Comparison of ENCODE assay signal across 9 cellular contexts in genomic region chr19:18672606-18673337, GRCh38. TPM values are rescaled to one million over a fixed set of nuclear protein-coding genes. Genes with fewer than 3 reads are reported as not detected.
DNase-seq lines count a peak whose midpoint lies in the region; ATAC-seq and TF ChIP-seq lines count a peak whose summit lies in the region.
"Had no signal": no experiment of that assay in that cellular context is flagged by ENCODE, and none has a peak within 500 bp of the region (broad histone marks: within the 10 kb centered on the region; RNA-seq: fewer than 3 reads in every experiment).

No MANE protein-coding gene starts in this region.

- H3K4me3 ChIP-seq in H7 (ENCODE audit: insufficient read depth, low read depth, low read length) (no peak overlapping the region), foreskin fibroblast (ENCODE audit: low read depth in 1 of 2, low read length in 2 of 2) (no peak overlapping the region), skeletal muscle satellite cell (ENCODE audit: low read length) (no peak overlapping the region)
- H3K4me3 ChIP-seq: SK-N-MC had no signal

- H3K4me2 ChIP-seq in skeletal muscle satellite cell (ENCODE audit: low read length) = peak overlapping the region; percentile 31

- TF ChIP-seq CTCF in VCaP (conservative IDR thresholded peaks at IDR 0.05) (0 out of 2 replicates have a peak, but pooled peaks have one; percentile 13), foreskin fibroblast (IDR thresholded peaks at IDR 0.05; ENCODE audit: low read depth, low read length) (peak; percentile 33)

- H3K4me1 ChIP-seq in skeletal muscle satellite cell (ENCODE audit: control insufficient read depth, insufficient read depth, low read length) = peaks cover 39% of the 10 kb centered on the region

- DNase-seq in H7 (peak; percentile 75), foreskin fibroblast (peak in 1 of 2 donors; percentile 60), amniotic stem cell (lab: John Stamatoyannopoulos, UW) (no peak), NCI-H2029 treated with DMSO at 0.1 percent for 48 hours (lab: John Stamatoyannopoulos, UW) (no peak), cerebellar nuclear complex (lab: John Stamatoyannopoulos, UW) (no peak)

- H3K9me3 ChIP-seq in skeletal muscle satellite cell (replicated peaks; ENCODE audit: low read length) = no peaks in the 10 kb centered on the region

- H3K27me3 ChIP-seq in H7 (ENCODE audit: control insufficient read depth, insufficient read depth, low read length) (no peaks in the 10 kb centered on the region), skeletal muscle satellite cell (ENCODE audit: control insufficient read depth, insufficient read depth, low read length) (no peaks in the 10 kb centered on the region)

- no peak overlapping the region for H3K27ac ChIP-seq in VCaP
- H3K27ac ChIP-seq: SK-N-MC had no signal

- ATAC-seq in HG03571 (IDR thresholded peaks at IDR 0.05; ENCODE audit: unreplicated experiment) = no peak

- no peak overlapping the region for H3K9ac ChIP-seq in skeletal muscle satellite cell (ENCODE audit: low read depth, low read length)

- H3K36me3 ChIP-seq in H7 (replicated peaks; ENCODE audit: control insufficient read depth, insufficient read depth, low read length) = no peaks in the 10 kb centered on the region; the same call in none of the 2 replicates
- peaks cover 17% of the 10 kb centered on the region for H3K36me3 ChIP-seq in skeletal muscle satellite cell (ENCODE audit: insufficient read depth, low read length)

RNA-seq across cellular contexts. Expression of gene CRTC1, which starts 10.7 kb away (rescaled TPM):
- 3.7 and 6.1 TPM in 2 replicates for total RNA-seq in H7 (2014; rRNA removed; shearing (Covaris generic))
- 2.2 and 2.3 TPM in 2 replicates for total RNA-seq in skeletal muscle satellite cell (2012; rRNA removed)

RNA-seq across cellular contexts. Expression of gene KLHL26, which starts 35.9 kb away (rescaled TPM):
- total RNA-seq in H7 (2014; rRNA removed; shearing (Covaris generic)) = 7.1 and 11.7 TPM in 2 replicates
- total RNA-seq in skeletal muscle satellite cell (2012; rRNA removed) = 3.3 and 3.5 TPM in 2 replicates
